Comparison of ENCODE assay signal across 2 cellular contexts in the genomic region with DNA sequence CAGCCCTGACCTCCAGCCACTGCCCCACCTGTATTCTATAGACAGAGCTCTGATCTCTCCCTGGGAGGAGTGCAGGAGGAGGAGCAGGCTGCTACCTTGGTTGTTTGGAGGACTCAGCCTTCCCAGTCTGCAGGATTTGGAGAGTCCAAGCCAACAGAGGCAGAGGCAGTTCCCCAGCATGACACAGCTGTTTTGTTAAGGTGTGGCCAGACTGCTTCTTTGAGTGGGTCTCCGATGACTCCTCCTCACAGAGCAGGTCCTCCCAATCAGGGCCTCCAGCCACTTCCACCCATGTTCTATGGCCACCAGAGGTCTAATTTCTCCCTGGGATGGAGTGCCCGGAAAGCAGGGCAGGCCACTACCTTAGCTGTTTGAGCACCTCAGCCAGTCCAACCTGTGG.
TF ChIP-seq lines count a peak whose summit lies in the region.

No MANE protein-coding gene starts in this region.

TF ChIP-seq in HepG2, 621 proteins besides CTCF, POLR2A, EP300 and RAD21:
- TF ChIP-seq NFE2 (CRISPR knock-in tag; IDR thresholded peaks at IDR 0.05) (no peak), RFXANK (CRISPR knock-in tag; IDR thresholded peaks at IDR 0.05) (no peak), NFE2L2 (IDR thresholded peaks at IDR 0.05; ENCODE audit: low read length) (peak; percentile 8; the same call in 1 of the 2 replicates), POLR2AphosphoS2 (IDR thresholded peaks at IDR 0.05; ENCODE audit: low read depth, low read length) (no peak), GFI1 (CRISPR knock-in tag; IDR thresholded peaks at IDR 0.05; ENCODE audit: borderline replicate concordance) (no peak), ZNF263 (CRISPR knock-in tag; IDR thresholded peaks at IDR 0.05) (peak; percentile 49; the same call in 1 of the 2 replicates), ZNF230 (CRISPR knock-in tag; IDR thresholded peaks at IDR 0.05) (no peak), PHB2 (IDR thresholded peaks at IDR 0.05; ENCODE audit: partially characterized antibody) (no peak), DNMT3B (CRISPR knock-in tag; conservative IDR thresholded peaks at IDR 0.05) (no peak), NFYC (CRISPR knock-in tag; IDR thresholded peaks at IDR 0.05) (no peak), TARDBP (CRISPR knock-in tag; IDR thresholded peaks at IDR 0.05) (no peak), ZNF781 (CRISPR knock-in tag; IDR thresholded peaks at IDR 0.05; ENCODE audit: borderline replicate concordance, not compliant biosample characterization) (no peak)
- TF ChIP-seq, protein P1, sequence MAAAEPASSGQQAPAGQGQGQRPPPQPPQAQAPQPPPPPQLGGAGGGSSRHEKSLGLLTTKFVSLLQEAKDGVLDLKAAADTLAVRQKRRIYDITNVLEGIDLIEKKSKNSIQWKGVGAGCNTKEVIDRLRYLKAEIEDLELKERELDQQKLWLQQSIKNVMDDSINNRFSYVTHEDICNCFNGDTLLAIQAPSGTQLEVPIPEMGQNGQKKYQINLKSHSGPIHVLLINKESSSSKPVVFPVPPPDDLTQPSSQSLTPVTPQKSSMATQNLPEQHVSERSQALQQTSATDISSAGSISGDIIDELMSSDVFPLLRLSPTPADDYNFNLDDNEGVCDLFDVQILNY (CRISPR knock-in tag; conservative IDR thresholded peaks at IDR 0.05) = no peak
- TF ChIP-seq, protein P2, sequence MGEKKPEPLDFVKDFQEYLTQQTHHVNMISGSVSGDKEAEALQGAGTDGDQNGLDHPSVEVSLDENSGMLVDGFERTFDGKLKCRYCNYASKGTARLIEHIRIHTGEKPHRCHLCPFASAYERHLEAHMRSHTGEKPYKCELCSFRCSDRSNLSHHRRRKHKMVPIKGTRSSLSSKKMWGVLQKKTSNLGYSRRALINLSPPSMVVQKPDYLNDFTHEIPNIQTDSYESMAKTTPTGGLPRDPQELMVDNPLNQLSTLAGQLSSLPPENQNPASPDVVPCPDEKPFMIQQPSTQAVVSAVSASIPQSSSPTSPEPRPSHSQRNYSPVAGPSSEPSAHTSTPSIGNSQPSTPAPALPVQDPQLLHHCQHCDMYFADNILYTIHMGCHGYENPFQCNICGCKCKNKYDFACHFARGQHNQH (CRISPR knock-in tag; IDR thresholded peaks at IDR 0.05) = no peak
- TF ChIP-seq, protein P3, sequence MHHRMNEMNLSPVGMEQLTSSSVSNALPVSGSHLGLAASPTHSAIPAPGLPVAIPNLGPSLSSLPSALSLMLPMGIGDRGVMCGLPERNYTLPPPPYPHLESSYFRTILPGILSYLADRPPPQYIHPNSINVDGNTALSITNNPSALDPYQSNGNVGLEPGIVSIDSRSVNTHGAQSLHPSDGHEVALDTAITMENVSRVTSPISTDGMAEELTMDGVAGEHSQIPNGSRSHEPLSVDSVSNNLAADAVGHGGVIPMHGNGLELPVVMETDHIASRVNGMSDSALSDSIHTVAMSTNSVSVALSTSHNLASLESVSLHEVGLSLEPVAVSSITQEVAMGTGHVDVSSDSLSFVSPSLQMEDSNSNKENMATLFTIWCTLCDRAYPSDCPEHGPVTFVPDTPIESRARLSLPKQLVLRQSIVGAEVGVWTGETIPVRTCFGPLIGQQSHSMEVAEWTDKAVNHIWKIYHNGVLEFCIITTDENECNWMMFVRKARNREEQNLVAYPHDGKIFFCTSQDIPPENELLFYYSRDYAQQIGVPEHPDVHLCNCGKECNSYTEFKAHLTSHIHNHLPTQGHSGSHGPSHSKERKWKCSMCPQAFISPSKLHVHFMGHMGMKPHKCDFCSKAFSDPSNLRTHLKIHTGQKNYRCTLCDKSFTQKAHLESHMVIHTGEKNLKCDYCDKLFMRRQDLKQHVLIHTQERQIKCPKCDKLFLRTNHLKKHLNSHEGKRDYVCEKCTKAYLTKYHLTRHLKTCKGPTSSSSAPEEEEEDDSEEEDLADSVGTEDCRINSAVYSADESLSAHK (CRISPR knock-in tag; IDR thresholded peaks at IDR 0.05; ENCODE audit: borderline replicate concordance) = no peak

TF ChIP-seq in K562, 482 proteins besides CTCF, POLR2A, EP300 and RAD21 (continues in another document):
- TF ChIP-seq, protein P4, sequence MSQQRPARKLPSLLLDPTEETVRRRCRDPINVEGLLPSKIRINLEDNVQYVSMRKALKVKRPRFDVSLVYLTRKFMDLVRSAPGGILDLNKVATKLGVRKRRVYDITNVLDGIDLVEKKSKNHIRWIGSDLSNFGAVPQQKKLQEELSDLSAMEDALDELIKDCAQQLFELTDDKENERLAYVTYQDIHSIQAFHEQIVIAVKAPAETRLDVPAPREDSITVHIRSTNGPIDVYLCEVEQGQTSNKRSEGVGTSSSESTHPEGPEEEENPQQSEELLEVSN (IDR thresholded peaks at IDR 0.05; ENCODE audit: borderline replicate concordance in 1 of 2, extremely low read depth in 1 of 2, insufficient read depth in 1 of 2, insufficient read length in 1 of 2, low read depth in 1 of 2, low read length in 1 of 2, poor library complexity in 1 of 2, severe bottlenecking in 1 of 2) = no peak
- TF ChIP-seq, protein P5, sequence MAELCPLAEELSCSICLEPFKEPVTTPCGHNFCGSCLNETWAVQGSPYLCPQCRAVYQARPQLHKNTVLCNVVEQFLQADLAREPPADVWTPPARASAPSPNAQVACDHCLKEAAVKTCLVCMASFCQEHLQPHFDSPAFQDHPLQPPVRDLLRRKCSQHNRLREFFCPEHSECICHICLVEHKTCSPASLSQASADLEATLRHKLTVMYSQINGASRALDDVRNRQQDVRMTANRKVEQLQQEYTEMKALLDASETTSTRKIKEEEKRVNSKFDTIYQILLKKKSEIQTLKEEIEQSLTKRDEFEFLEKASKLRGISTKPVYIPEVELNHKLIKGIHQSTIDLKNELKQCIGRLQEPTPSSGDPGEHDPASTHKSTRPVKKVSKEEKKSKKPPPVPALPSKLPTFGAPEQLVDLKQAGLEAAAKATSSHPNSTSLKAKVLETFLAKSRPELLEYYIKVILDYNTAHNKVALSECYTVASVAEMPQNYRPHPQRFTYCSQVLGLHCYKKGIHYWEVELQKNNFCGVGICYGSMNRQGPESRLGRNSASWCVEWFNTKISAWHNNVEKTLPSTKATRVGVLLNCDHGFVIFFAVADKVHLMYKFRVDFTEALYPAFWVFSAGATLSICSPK (IDR thresholded peaks at IDR 0.05; ENCODE audit: borderline replicate concordance) = no peak
- TF ChIP-seq RCOR1 (IDR thresholded peaks at IDR 0.05; ENCODE audit: borderline replicate concordance in 1 of 2, low read depth in 2 of 2, low read length in 2 of 2) = peak in 1 of 2 experiments; percentile 20; a peak in 1 of 4 replicates
- peak; percentile 70; the same call in 1 of the 2 replicates for TF ChIP-seq MAFK (IDR thresholded peaks at IDR 0.05; ENCODE audit: low read length)
- peak; percentile 92 for TF ChIP-seq ZNF263 (CRISPR knock-in tag; IDR thresholded peaks at IDR 0.05; ENCODE audit: borderline replicate concordance)
- no peak for TF ChIP-seq POLR2B (IDR thresholded peaks at IDR 0.05; ENCODE audit: low read depth, partially characterized antibody)
- TF ChIP-seq, protein P6, sequence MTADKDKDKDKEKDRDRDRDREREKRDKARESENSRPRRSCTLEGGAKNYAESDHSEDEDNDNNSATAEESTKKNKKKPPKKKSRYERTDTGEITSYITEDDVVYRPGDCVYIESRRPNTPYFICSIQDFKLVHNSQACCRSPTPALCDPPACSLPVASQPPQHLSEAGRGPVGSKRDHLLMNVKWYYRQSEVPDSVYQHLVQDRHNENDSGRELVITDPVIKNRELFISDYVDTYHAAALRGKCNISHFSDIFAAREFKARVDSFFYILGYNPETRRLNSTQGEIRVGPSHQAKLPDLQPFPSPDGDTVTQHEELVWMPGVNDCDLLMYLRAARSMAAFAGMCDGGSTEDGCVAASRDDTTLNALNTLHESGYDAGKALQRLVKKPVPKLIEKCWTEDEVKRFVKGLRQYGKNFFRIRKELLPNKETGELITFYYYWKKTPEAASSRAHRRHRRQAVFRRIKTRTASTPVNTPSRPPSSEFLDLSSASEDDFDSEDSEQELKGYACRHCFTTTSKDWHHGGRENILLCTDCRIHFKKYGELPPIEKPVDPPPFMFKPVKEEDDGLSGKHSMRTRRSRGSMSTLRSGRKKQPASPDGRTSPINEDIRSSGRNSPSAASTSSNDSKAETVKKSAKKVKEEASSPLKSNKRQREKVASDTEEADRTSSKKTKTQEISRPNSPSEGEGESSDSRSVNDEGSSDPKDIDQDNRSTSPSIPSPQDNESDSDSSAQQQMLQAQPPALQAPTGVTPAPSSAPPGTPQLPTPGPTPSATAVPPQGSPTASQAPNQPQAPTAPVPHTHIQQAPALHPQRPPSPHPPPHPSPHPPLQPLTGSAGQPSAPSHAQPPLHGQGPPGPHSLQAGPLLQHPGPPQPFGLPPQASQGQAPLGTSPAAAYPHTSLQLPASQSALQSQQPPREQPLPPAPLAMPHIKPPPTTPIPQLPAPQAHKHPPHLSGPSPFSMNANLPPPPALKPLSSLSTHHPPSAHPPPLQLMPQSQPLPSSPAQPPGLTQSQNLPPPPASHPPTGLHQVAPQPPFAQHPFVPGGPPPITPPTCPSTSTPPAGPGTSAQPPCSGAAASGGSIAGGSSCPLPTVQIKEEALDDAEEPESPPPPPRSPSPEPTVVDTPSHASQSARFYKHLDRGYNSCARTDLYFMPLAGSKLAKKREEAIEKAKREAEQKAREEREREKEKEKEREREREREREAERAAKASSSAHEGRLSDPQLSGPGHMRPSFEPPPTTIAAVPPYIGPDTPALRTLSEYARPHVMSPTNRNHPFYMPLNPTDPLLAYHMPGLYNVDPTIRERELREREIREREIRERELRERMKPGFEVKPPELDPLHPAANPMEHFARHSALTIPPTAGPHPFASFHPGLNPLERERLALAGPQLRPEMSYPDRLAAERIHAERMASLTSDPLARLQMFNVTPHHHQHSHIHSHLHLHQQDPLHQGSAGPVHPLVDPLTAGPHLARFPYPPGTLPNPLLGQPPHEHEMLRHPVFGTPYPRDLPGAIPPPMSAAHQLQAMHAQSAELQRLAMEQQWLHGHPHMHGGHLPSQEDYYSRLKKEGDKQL (CRISPR knock-in tag; IDR thresholded peaks at IDR 0.05; ENCODE audit: borderline replicate concordance) = no peak
- TF ChIP-seq, protein P7, sequence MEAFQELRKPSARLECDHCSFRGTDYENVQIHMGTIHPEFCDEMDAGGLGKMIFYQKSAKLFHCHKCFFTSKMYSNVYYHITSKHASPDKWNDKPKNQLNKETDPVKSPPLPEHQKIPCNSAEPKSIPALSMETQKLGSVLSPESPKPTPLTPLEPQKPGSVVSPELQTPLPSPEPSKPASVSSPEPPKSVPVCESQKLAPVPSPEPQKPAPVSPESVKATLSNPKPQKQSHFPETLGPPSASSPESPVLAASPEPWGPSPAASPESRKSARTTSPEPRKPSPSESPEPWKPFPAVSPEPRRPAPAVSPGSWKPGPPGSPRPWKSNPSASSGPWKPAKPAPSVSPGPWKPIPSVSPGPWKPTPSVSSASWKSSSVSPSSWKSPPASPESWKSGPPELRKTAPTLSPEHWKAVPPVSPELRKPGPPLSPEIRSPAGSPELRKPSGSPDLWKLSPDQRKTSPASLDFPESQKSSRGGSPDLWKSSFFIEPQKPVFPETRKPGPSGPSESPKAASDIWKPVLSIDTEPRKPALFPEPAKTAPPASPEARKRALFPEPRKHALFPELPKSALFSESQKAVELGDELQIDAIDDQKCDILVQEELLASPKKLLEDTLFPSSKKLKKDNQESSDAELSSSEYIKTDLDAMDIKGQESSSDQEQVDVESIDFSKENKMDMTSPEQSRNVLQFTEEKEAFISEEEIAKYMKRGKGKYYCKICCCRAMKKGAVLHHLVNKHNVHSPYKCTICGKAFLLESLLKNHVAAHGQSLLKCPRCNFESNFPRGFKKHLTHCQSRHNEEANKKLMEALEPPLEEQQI (IDR thresholded peaks at IDR 0.05) = no peak
- no peak for TF ChIP-seq TAF9B (IDR thresholded peaks at IDR 0.05; ENCODE audit: partially characterized antibody)
- TF ChIP-seq, protein P8, sequence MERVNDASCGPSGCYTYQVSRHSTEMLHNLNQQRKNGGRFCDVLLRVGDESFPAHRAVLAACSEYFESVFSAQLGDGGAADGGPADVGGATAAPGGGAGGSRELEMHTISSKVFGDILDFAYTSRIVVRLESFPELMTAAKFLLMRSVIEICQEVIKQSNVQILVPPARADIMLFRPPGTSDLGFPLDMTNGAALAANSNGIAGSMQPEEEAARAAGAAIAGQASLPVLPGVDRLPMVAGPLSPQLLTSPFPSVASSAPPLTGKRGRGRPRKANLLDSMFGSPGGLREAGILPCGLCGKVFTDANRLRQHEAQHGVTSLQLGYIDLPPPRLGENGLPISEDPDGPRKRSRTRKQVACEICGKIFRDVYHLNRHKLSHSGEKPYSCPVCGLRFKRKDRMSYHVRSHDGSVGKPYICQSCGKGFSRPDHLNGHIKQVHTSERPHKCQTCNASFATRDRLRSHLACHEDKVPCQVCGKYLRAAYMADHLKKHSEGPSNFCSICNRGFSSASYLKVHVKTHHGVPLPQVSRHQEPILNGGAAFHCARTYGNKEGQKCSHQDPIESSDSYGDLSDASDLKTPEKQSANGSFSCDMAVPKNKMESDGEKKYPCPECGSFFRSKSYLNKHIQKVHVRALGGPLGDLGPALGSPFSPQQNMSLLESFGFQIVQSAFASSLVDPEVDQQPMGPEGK (CRISPR knock-in tag; IDR thresholded peaks at IDR 0.05; ENCODE audit: borderline replicate concordance) = no peak
- TF ChIP-seq HNRNPH1 (optimal IDR thresholded peaks at IDR 0.05; ENCODE audit: low read depth, low read length) = no peak
- TF ChIP-seq XRCC4 (IDR thresholded peaks at IDR 0.05; ENCODE audit: extremely low read depth, insufficient read depth, insufficient read length) = no peak
- TF ChIP-seq RBM15 (IDR thresholded peaks at IDR 0.05; ENCODE audit: insufficient read depth, low read length) = no peak
- no peak for TF ChIP-seq HEY1 (CRISPR knock-in tag; IDR thresholded peaks at IDR 0.05; ENCODE audit: borderline replicate concordance)
- peak; percentile 48 for TF ChIP-seq DACH1 (IDR thresholded peaks at IDR 0.05; ENCODE audit: partially characterized antibody)
- peak; percentile 90 for TF ChIP-seq ZNF316 (IDR thresholded peaks at IDR 0.05)
- TF ChIP-seq, protein P9, sequence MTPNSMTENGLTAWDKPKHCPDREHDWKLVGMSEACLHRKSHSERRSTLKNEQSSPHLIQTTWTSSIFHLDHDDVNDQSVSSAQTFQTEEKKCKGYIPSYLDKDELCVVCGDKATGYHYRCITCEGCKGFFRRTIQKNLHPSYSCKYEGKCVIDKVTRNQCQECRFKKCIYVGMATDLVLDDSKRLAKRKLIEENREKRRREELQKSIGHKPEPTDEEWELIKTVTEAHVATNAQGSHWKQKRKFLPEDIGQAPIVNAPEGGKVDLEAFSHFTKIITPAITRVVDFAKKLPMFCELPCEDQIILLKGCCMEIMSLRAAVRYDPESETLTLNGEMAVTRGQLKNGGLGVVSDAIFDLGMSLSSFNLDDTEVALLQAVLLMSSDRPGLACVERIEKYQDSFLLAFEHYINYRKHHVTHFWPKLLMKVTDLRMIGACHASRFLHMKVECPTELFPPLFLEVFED (CRISPR knock-in tag; conservative IDR thresholded peaks at IDR 0.05) = no peak
- no peak for TF ChIP-seq PHB2 (IDR thresholded peaks at IDR 0.05; ENCODE audit: low read depth)
- TF ChIP-seq ZNF778 (CRISPR knock-in tag; IDR thresholded peaks at IDR 0.05) = no peak
- no peak for TF ChIP-seq ZNF384 (IDR thresholded peaks at IDR 0.05; ENCODE audit: low read depth, low read length)
- TF ChIP-seq NFE2L1 (tag; IDR thresholded peaks at IDR 0.05; ENCODE audit: borderline replicate concordance, low read depth) = peak; percentile 75
- no peak for TF ChIP-seq MCM5 (IDR thresholded peaks at IDR 0.05; ENCODE audit: low read depth)
